ENCODE assay signal across 18 cellular contexts in the genomic region with DNA sequence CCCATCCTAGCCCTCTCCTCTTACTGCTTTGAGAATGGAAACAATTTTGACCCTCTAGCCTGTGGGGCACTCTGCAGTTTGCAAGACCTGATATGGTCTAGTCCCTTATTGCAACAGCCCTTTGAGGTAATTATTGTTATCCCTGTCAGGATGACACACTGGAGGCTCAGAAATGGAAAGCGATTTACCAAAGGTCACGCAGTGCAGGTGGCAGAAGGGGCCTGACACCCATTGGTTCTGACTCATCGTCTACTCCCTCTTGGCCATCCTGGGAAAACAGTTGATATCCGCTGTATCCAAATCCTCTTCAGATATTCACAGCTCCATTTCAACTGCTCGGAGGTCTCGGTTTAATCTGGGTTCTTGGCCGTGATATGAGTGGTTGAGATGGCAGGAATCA. TPM values are rescaled to one million over a fixed set of nuclear protein-coding genes. Genes with fewer than 3 reads are reported as not detected.
"Had no signal": no experiment of that assay in that cellular context is flagged by ENCODE, and none has a peak within 500 bp of the region (broad histone marks: within the 10 kb centered on the region; RNA-seq: fewer than 3 reads in every experiment).

No MANE protein-coding gene starts in this region.

- H3K9me3 ChIP-seq: lower lobe of right lung, suprapubic skin had no signal

- H3K4me3 ChIP-seq: cardiac muscle cell, dorsolateral prefrontal cortex, lower lobe of right lung, suprapubic skin had no signal

- H3K27me3 ChIP-seq: cardiac muscle cell, dorsolateral prefrontal cortex, foreskin keratinocyte, suprapubic skin had no signal

- H3K27ac ChIP-seq: cardiac muscle cell, dorsolateral prefrontal cortex, foreskin keratinocyte, lower lobe of right lung, suprapubic skin had no signal

- H3K4me1 ChIP-seq: foreskin keratinocyte had no signal

- DNase-seq: activated CD4-positive, alpha-beta T cell treated with anti-CD3 and anti-CD28 coated beads, Interleukin-2, amount 50 U/mL, for 4 hours; activated naive CD4-positive, alpha-beta T cell; activated naive CD8-positive, alpha-beta T cell treated with anti-CD3 and anti-CD28 coated beads for 36 hours; amygdala; dorsolateral prefrontal cortex; foreskin keratinocyte; hypothalamus; lower lobe of right lung; midbrain; nephron progenitor cell; nucleus accumbens; retina; stimulated activated CD4-positive, alpha-beta T cell treated with anti-CD3 and anti-CD28 coated beads, Interleukin-2, amount 100 ng/mL, for 24 hours; SW 1271; trophoblast cell had no signal

- H3K36me3 ChIP-seq: cardiac muscle cell had no signal

- ATAC-seq: foreskin keratinocyte, lower lobe of right lung had no signal

- FAIRE-seq: TTC549 had no signal

RNA-seq across cellular contexts. Expression of gene AQP1, which starts 44.7 kb away (rescaled TPM):
- total RNA-seq: foreskin keratinocyte had no signal
